8 cellular contexts compared by ENCODE assay signal in genomic region chr2:236177604-236177966, GRCh38. TPM values are rescaled to one million over a fixed set of nuclear protein-coding genes. Genes with fewer than 3 reads are reported as not detected.
A peak's percentile ranks its signal among the peaks of the same experiment; 100 is the strongest.
DNase-seq lines count a peak whose midpoint lies in the region; ATAC-seq and TF ChIP-seq lines count a peak whose summit lies in the region.
"Had no signal": no experiment of that assay in that cellular context is flagged by ENCODE, and none has a peak within 500 bp of the region (broad histone marks: within the 10 kb centered on the region; RNA-seq: fewer than 3 reads in every experiment).

No MANE protein-coding gene starts in this region.

- H3K27me3 Mint-ChIP-seq in natural killer cell treated with Interleukin-12 subunit alpha and Interleukin-12 subunit beta and Interleukin-15 and Interleukin-18, amount 100 ng/mL, for 72 hours = peaks cover 37 to 44% of the 10 kb centered on the region in 2 donors

- H3K36me3 Mint-ChIP-seq in natural killer cell treated with Interleukin-12 subunit alpha and Interleukin-12 subunit beta and Interleukin-15 and Interleukin-18, amount 100 ng/mL, for 72 hours = no peaks in the 10 kb centered on the region

- TF ChIP-seq CTCF in GM12875 (IDR thresholded peaks at IDR 0.05; ENCODE audit: borderline replicate concordance, insufficient read depth, low read depth, low read length) = peak; percentile 69

- peak; percentile 43 to 69 for DNase-seq in NCI-H524 (lab: John Stamatoyannopoulos, UW)
- no peak for DNase-seq in natural killer cell treated with Interleukin-12 subunit alpha and Interleukin-12 subunit beta and Interleukin-15 and Interleukin-18, amount 100 ng/mL, for 72 hours (ENCODE audit: low spot score)
- no peak for DNase-seq in SW 1271 (lab: John Stamatoyannopoulos, UW)
- DNase-seq in putamen (ENCODE audit: low spot score) = no peak

- H3K4me1 ChIP-seq in duodenal mucosa (ENCODE audit: control insufficient read depth in 1 of 2, insufficient read depth in 2 of 2, low read length in 2 of 2) = peaks cover 0 to 2% of the 10 kb centered on the region in 2 donors

- H3K36me3 ChIP-seq in duodenal mucosa (ENCODE audit: control insufficient read depth in 1 of 2, insufficient read depth in 2 of 2, low read length in 2 of 2) = no peaks in the 10 kb centered on the region

- no peaks in the 10 kb centered on the region for H3K9me3 ChIP-seq in duodenal mucosa (ENCODE audit: control insufficient read depth in 1 of 2, low read length in 2 of 2)

- H3K9ac ChIP-seq in duodenal mucosa (ENCODE audit: low read depth in 1 of 2, low read length in 2 of 2) = no peak overlapping the region

- no peak overlapping the region for H3K4me3 Mint-ChIP-seq in natural killer cell treated with Interleukin-12 subunit alpha and Interleukin-12 subunit beta and Interleukin-15 and Interleukin-18, amount 100 ng/mL, for 72 hours

- H3K27me3 ChIP-seq in duodenal mucosa (ENCODE audit: control insufficient read depth in 1 of 2, insufficient read depth in 2 of 2, low read length in 2 of 2) = peaks cover 63 to 71% of the 10 kb centered on the region in 2 donors

- peaks cover 0 to 11% of the 10 kb centered on the region in 2 donors for H3K4me1 Mint-ChIP-seq in natural killer cell treated with Interleukin-12 subunit alpha and Interleukin-12 subunit beta and Interleukin-15 and Interleukin-18, amount 100 ng/mL, for 72 hours (ENCODE audit: low read depth in 2 of 2)

- H3K27ac Mint-ChIP-seq in natural killer cell treated with Interleukin-12 subunit alpha and Interleukin-12 subunit beta and Interleukin-15 and Interleukin-18, amount 100 ng/mL, for 72 hours = no peak overlapping the region

- no peak overlapping the region for H3K27ac ChIP-seq in duodenal mucosa (ENCODE audit: low read depth, low read length)

- H3K4me3 ChIP-seq in GM12875 (ENCODE audit: low read depth, low read length) (no peak overlapping the region), duodenal mucosa (ENCODE audit: low read depth in 1 of 2, low read length in 2 of 2) (peak overlapping the region; percentile 10 to 60)
- H3K4me3 ChIP-seq: lung had no signal

- no peaks in the 10 kb centered on the region for H3K9me3 Mint-ChIP-seq in natural killer cell treated with Interleukin-12 subunit alpha and Interleukin-12 subunit beta and Interleukin-15 and Interleukin-18, amount 100 ng/mL, for 72 hours

- ATAC-seq in natural killer cell treated with Interleukin-12 subunit alpha and Interleukin-12 subunit beta and Interleukin-15 and Interleukin-18, amount 100 ng/mL, for 72 hours = peak; percentile 57 to 69
- no peak for ATAC-seq in GM18517 (IDR thresholded peaks at IDR 0.05; ENCODE audit: unreplicated experiment)

RNA-seq across cellular contexts. Expression of gene GBX2, which starts 9.4 kb away (rescaled TPM):
- not detected for total RNA-seq in natural killer cell treated with Interleukin-12 subunit alpha and Interleukin-12 subunit beta and Interleukin-15 and Interleukin-18, amount 100 ng/mL, for 72 hours
- total RNA-seq: lung had no signal

Comparison
In these comparisons a context has a peak if more than half of its experiments do, and no peak if none do; other contexts are left out.
1. DNase-seq: peak in NCI-H524 (2 of 2); none in natural killer cell treated with Interleukin-12 subunit alpha and Interleukin-12 subunit beta and Interleukin-15 and Interleukin-18, amount 100 ng/mL, for 72 hours (single experiment), SW 1271 (0 of 2) and putamen (single experiment).